In the genomic region with DNA sequence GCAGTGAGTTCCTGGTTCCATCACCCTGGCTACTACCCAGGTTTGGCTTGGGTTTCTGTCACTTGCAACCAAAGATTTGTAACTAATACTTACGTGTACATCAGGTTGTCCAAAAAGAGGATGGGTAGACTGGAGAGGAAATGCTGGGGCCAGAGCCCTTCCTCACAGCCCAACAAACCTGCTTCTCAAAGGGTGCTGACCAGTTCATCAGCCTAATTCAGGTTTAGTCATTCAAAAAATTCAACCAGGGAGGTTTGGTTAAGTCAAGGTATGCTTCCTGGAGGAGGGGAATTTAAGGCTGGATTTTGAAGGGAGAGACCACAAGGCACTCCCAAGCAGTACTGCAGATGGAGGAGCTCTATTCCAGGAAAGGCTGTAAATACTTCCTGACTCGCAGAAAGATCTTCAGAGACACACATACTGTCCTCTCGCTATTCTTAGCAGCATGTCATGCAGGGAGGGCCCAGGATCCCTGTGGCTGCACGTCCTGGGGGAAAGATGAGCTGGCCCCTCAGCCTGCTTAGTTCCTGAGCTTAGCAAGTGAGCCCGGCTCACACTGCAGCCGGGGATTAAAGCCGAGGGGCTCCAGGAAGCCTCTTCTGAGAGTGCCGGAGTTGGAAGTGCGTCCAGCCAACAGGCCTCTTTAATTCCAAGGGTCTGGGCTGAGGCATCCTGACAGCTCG, we compare ENCODE assay signal across 20 cellular contexts. TPM values are rescaled to one million over a fixed set of nuclear protein-coding genes. Genes with fewer than 3 reads are reported as not detected.
A peak's percentile ranks its signal among the peaks of the same experiment; 100 is the strongest.
DNase-seq lines count a peak whose midpoint lies in the region; TF ChIP-seq lines count a peak whose summit lies in the region.
"Had no signal": no experiment of that assay in that cellular context is flagged by ENCODE, and none has a peak within 500 bp of the region (broad histone marks: within the 10 kb centered on the region; RNA-seq: fewer than 3 reads in every experiment).

No MANE protein-coding gene starts in this region.

- H3K9ac ChIP-seq in trophoblast cell (ENCODE audit: low read length) = no peak overlapping the region
- H3K9ac ChIP-seq: KMS-11 had no signal

- no peak overlapping the region for H2BK120ac ChIP-seq in trophoblast cell (ENCODE audit: insufficient read depth, low read length, poor library complexity)

- no peaks in the 10 kb centered on the region for H3K79me2 ChIP-seq in PC-9 (ENCODE audit: low read depth)
- no peaks in the 10 kb centered on the region for H3K79me2 ChIP-seq in trophoblast cell (ENCODE audit: control insufficient read depth, insufficient read depth, low read length, poor library complexity)

- H3K23ac ChIP-seq in trophoblast cell (ENCODE audit: low read length) = no peak overlapping the region

- peaks cover 19% of the 10 kb centered on the region for H3F3A ChIP-seq in PC-9 (ENCODE audit: insufficient read depth, low read depth)

- H4K91ac ChIP-seq in trophoblast cell (ENCODE audit: low read depth, low read length) = no peak overlapping the region

- H3K36me3 ChIP-seq in PC-9 (ENCODE audit: low read depth) = no peaks in the 10 kb centered on the region; the same call in 1 of the 2 replicates
- no peaks in the 10 kb centered on the region for H3K36me3 ChIP-seq in esophagus squamous epithelium
- H3K36me3 ChIP-seq in trophoblast cell (ENCODE audit: control insufficient read depth in 1 of 2, insufficient read depth in 2 of 2, low read length in 2 of 2) = no peaks in the 10 kb centered on the region
- no peaks in the 10 kb centered on the region for H3K36me3 ChIP-seq in esophagus muscularis mucosa
- H3K36me3 ChIP-seq: BE2C, pancreas, SJSA1 had no signal

- no TSS peak for BruUV-seq in PC-9 (replicated peaks; lab: Mats Ljungman, UMichigan)

- no peak for TF ChIP-seq POLR2A in esophagus squamous epithelium (IDR thresholded peaks at IDR 0.05)
- no peak for TF ChIP-seq POLR2A in esophagus muscularis mucosa (IDR thresholded peaks at IDR 0.05; ENCODE audit: low read depth)

- H3K14ac ChIP-seq in trophoblast cell (ENCODE audit: low read length) = no peak overlapping the region

- no peak overlapping the region for H2AFZ ChIP-seq in PC-9
- H2AFZ ChIP-seq in trophoblast cell (ENCODE audit: insufficient read depth, low read length, poor library complexity) = no peak overlapping the region

- no peak overlapping the region for H2AK5ac ChIP-seq in trophoblast cell (ENCODE audit: low read length)

- H4K8ac ChIP-seq in trophoblast cell (ENCODE audit: low read depth, low read length) = no peak overlapping the region

- H3K4ac ChIP-seq in trophoblast cell (ENCODE audit: low read depth, low read length) = no peak overlapping the region

- POLR2A ChIA-PET in PC-9 (lab: Charles Lee; ENCODE audit: unreplicated experiment) = no interaction called here

- CTCF ChIA-PET in PC-9 (lab: Charles Lee) = no interaction called here

- H3K27me3 ChIP-seq in PC-9 (ENCODE audit: insufficient read depth, low read depth) (no peaks in the 10 kb centered on the region), esophagus squamous epithelium (no peaks in the 10 kb centered on the region), trophoblast cell (ENCODE audit: insufficient read depth, low read length) (no peaks in the 10 kb centered on the region), esophagus muscularis mucosa (no peaks in the 10 kb centered on the region)
- H3K27me3 ChIP-seq: BE2C, pancreas, SJSA1 had no signal

- no peak for TF ChIP-seq CTCF in PC-9 (conservative IDR thresholded peaks at IDR 0.05)
- no peak for TF ChIP-seq CTCF in esophagus squamous epithelium (IDR thresholded peaks at IDR 0.05)
- TF ChIP-seq CTCF in esophagus muscularis mucosa (IDR thresholded peaks at IDR 0.05) = no peak

- TF ChIP-seq EP300 in esophagus muscularis mucosa (IDR thresholded peaks at IDR 0.05) = no peak

- 82 to 84% methylated on average over 2 to 8 of the region's 10 CpGs for WGBS in esophagus squamous epithelium, 2 donors
- WGBS in trophoblast cell (ENCODE audit: extremely low coverage, insufficient coverage, insufficient read length) = no CpG with 5 or more reads among the region's 10 CpGs
- 82% methylated on average over 4 of the region's 10 CpGs for WGBS in esophagus muscularis mucosa

- no peaks in the 10 kb centered on the region for H3K9me2 ChIP-seq in PC-9 (ENCODE audit: insufficient read depth)

- no peak overlapping the region for H4K12ac ChIP-seq in trophoblast cell (ENCODE audit: low read depth, low read length)

- H3K4me1 ChIP-seq in PC-9 (replicated peaks; ENCODE audit: insufficient read depth) (peaks cover 67% of the 10 kb centered on the region), esophagus squamous epithelium (peaks cover 0 to 36% (median 16%) of the 10 kb centered on the region in 3 donors), trophoblast cell (ENCODE audit: control insufficient read depth in 1 of 2, insufficient read depth in 2 of 2, low read length in 2 of 2) (no peaks in the 10 kb centered on the region), esophagus muscularis mucosa (peaks cover 23 to 48% (median 40%) of the 10 kb centered on the region in 4 donors)
- H3K4me1 ChIP-seq: BE2C, pancreas had no signal

- no peak overlapping the region for H3K4me3 ChIP-seq in PC-9
- H3K4me3 ChIP-seq in esophagus squamous epithelium = no peak overlapping the region
- H3K4me3 ChIP-seq in trophoblast cell (ENCODE audit: low read depth, low read length) = no peak overlapping the region
- no peak overlapping the region for H3K4me3 ChIP-seq in esophagus muscularis mucosa
- H3K4me3 ChIP-seq: mucosa of descending colon, pancreas, SJSA1 had no signal

- peak; percentile 38 for DNase-seq in ELR (ENCODE audit: low read depth)
- peak in 1 of 2 experiments; percentile 47 for DNase-seq in PC-9
- no peak for DNase-seq in esophagus squamous epithelium (lab: John Stamatoyannopoulos, UW)
- peak; percentile 17 to 57 for DNase-seq in trophoblast cell
- DNase-seq in esophagus muscularis mucosa (ENCODE audit: extremely low spot score) = no peak
- no peak for DNase-seq in central memory CD4-positive, alpha-beta T cell
- DNase-seq in NCI-H2029 (lab: John Stamatoyannopoulos, UW) = no peak
- DNase-seq: activated CD4-positive, alpha-beta T cell treated with anti-CD3 and anti-CD28 coated beads, Interleukin-2, amount 50 U/mL, for 1 hour; activated T-cell treated with anti-CD3 and anti-CD28 coated beads, Interleukin-2, amount 50 U/mL, for 48 hours; BE2C; DMS 273 treated with DMSO at 0.1 percent for 48 hours; kidney glomerular epithelial cell; mucosa of descending colon; NCI-H1417; NCI-H2227 treated with DMSO at 0.1 percent for 48 hours; pancreas; stimulated activated CD4-positive, alpha-beta T cell treated with anti-CD3 and anti-CD28 coated beads, Interleukin-12 subunit alpha, Interleukin-12 subunit beta, amount 100 ng/mL, for 4 hours; T1000 had no signal

- no peaks in the 10 kb centered on the region for H3K79me1 ChIP-seq in trophoblast cell (ENCODE audit: low read length)

- H3K27ac ChIP-seq in PC-9 = peak overlapping the region; percentile 78
- H3K27ac ChIP-seq in esophagus squamous epithelium = peak overlapping the region in 3 of 4 donors; percentile 15 to 76 (median 20)
- H3K27ac ChIP-seq in trophoblast cell (ENCODE audit: low read depth, low read length) = no peak overlapping the region
- no peak overlapping the region for H3K27ac ChIP-seq in esophagus muscularis mucosa (replicated peaks in 1 of 4)
- H3K27ac ChIP-seq: KMS-11, pancreas, SJSA1 had no signal

- intact Hi-C loops in PC-9 (cut with micrococcal nuclease; ENCODE audit: unreplicated experiment) = loop anchor here (5.0 kb wide), 1 partner anchor 65 kb away; no protein-coding TSS in a partner anchor
- intact Hi-C loops in esophagus squamous epithelium (cut with DNase I) = no loop called here
- intact Hi-C loops in esophagus muscularis mucosa (cut with DNase I) = no loop called here

- peaks cover 20% of the 10 kb centered on the region for H3K9me3 ChIP-seq in PC-9 (ENCODE audit: insufficient read depth, low read depth)
- H3K9me3 ChIP-seq in esophagus squamous epithelium = no peaks in the 10 kb centered on the region
- no peaks in the 10 kb centered on the region for H3K9me3 ChIP-seq in trophoblast cell (ENCODE audit: insufficient read depth, low read depth, low read length)
- no peaks in the 10 kb centered on the region for H3K9me3 ChIP-seq in esophagus muscularis mucosa
- H3K9me3 ChIP-seq: BE2C, pancreas had no signal

- no peak overlapping the region for H2BK12ac ChIP-seq in trophoblast cell (ENCODE audit: low read length)

- no peak overlapping the region for H2BK5ac ChIP-seq in trophoblast cell (ENCODE audit: low read depth, low read length, poor library complexity)

- H3K4me2 ChIP-seq in PC-9 (peak overlapping the region; percentile 24; the same call in 1 of the 2 replicates), trophoblast cell (ENCODE audit: low read length) (no peak overlapping the region)
- H3K4me2 ChIP-seq: KMS-11 had no signal

- no peak overlapping the region for H3K18ac ChIP-seq in trophoblast cell (ENCODE audit: low read length)

- H4K20me1 ChIP-seq in PC-9 (ENCODE audit: insufficient read depth) = no peaks in the 10 kb centered on the region

RNA-seq across cellular contexts. Expression of gene BIN1, which starts 40.0 kb away (rescaled TPM):
- total RNA-seq in PC-9 (2021) = 87.5 and 95.6 TPM in 2 replicates
- total RNA-seq in esophagus squamous epithelium = 10 to 100 TPM; 10.8 to 23.3 (median 15.5) TPM
- polyA plus RNA-seq in trophoblast cell (2013) = 6.7 and 7.6 TPM in 2 replicates
- total RNA-seq in esophagus muscularis mucosa = 10 to 100 TPM; 32.4 to 78.2 (median 50.2) TPM

Comparison
In these comparisons a context has a peak if more than half of its experiments do, and no peak if none do; other contexts are left out.
1. DNase-seq: peak in ELR (single experiment) and trophoblast cell (2 of 2); none in esophagus squamous epithelium (single experiment), esophagus muscularis mucosa (single experiment), central memory CD4-positive, alpha-beta T cell (single experiment) and NCI-H2029 (single experiment).
2. H3K27ac ChIP-seq: peak in PC-9 (single experiment) and esophagus squamous epithelium (3 of 4); none in trophoblast cell (single experiment) and esophagus muscularis mucosa (0 of 4).